26 cellular contexts compared by ENCODE assay signal in the genomic region with DNA sequence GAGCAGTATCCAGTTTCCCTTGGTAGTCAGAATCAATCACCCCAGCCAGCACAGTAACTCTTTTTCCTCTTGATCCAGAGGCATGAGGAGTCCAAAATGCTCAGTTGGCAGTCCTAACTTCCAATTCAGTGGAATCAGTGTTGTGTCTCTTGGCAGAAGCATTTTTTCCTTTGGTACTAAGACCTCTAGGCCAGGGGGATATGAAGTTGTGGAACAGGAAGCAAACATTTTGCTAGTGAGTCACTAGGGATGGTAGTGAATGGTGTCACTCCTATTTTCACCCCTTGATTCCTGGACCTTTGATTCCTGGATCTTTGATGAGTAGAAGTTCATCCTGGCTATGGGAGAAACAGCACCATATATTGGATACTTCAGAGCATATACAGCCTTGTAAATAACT.
DNase-seq lines count a peak whose midpoint lies in the region; ATAC-seq and TF ChIP-seq lines count a peak whose summit lies in the region.
"Had no signal": no experiment of that assay in that cellular context is flagged by ENCODE, and none has a peak within 500 bp of the region (broad histone marks: within the 10 kb centered on the region; RNA-seq: fewer than 3 reads in every experiment).

No MANE protein-coding gene starts in this region.

- intact Hi-C loops in A673 (cut with micrococcal nuclease; ENCODE audit: unreplicated experiment): no loop called here

- POLR2A ChIA-PET in A673 (lab: Charles Lee; ENCODE audit: low non-redundant PET): no interaction called here
- POLR2A ChIA-PET in activated CD4-positive, alpha-beta memory T cell treated with anti-CD3 and anti-CD28 coated beads, Interleukin-2, amount 10 ng/mL, durations not matched to agents 7 days and 5 days (lab: Charles Lee): no interaction called here

- H3K4me3 Mint-ChIP-seq in activated CD4-positive, alpha-beta memory T cell treated with anti-CD3 and anti-CD28 coated beads, Interleukin-2, amount 10 ng/mL, durations not matched to agents 7 days and 5 days: no peak overlapping the region
- H3K4me3 Mint-ChIP-seq: activated B cell treated with CpG ODN at 0.5 μM for 24 hours; activated CD4-positive, alpha-beta memory T cell treated with anti-CD3 and anti-CD28 coated beads for 36 hours; activated naive CD8-positive, alpha-beta T cell treated with anti-CD3 and anti-CD28 coated beads, Interleukin-2, amount 50 U/mL, for 24 hours; CD8-positive, alpha-beta T cell; natural killer cell treated with Interleukin-12 subunit alpha and Interleukin-12 subunit beta and Interleukin-15 and Interleukin-18, amount 100 ng/mL, for 72 hours; stimulated activated memory B cell treated with anti-CD40 and anti-IgM and Interleukin-4, amounts not matched to agents 10 μg/mL and 1 μg/mL and 100 μg/mL, for 72 hours; T-helper 2 cell treated with Interferon-gamma antibody and Interleukin-4, amounts not matched to agents 5 μg/mL and 100 μg/mL, for 36 hours had no signal

- in situ Hi-C loops in brain microvascular endothelial cell (cut with HindIII; ENCODE audit: low pct_ligation_motif_present, low sequenced_read_pairs): no loop called here

- H3K27me3 Mint-ChIP-seq in activated CD4-positive, alpha-beta memory T cell treated with anti-CD3 and anti-CD28 coated beads, Interleukin-2, amount 10 ng/mL, durations not matched to agents 7 days and 5 days: no peaks in the 10 kb centered on the region
- H3K27me3 Mint-ChIP-seq: activated B cell treated with CpG ODN at 0.5 μM for 24 hours; stimulated activated memory B cell treated with anti-CD40 and anti-IgM and Interleukin-4, amounts not matched to agents 10 μg/mL and 1 μg/mL and 100 μg/mL, for 72 hours had no signal

- H3K4me3 ChIP-seq in AG10803 (ENCODE audit: low read length): no peak overlapping the region
- no peak overlapping the region for H3K4me3 ChIP-seq in brain microvascular endothelial cell (ENCODE audit: low read depth, low read length)
- no peak overlapping the region for H3K4me3 ChIP-seq in fibroblast of the aortic adventitia (ENCODE audit: low read depth, low read length)
- no peak overlapping the region for H3K4me3 ChIP-seq in A673 (ENCODE audit: low read depth, low read length, poor library complexity, severe bottlenecking)
- H3K4me3 ChIP-seq: left ventricle myocardium inferior, ovary had no signal

- H3K4me1 ChIP-seq in A673 (ENCODE audit: insufficient read depth, low read length, poor library complexity, severe bottlenecking): no peaks in the 10 kb centered on the region
- H3K4me1 ChIP-seq: left ventricle myocardium inferior had no signal

- DNase-seq in AG10803 (ENCODE audit: low read depth) (peak; percentile 14), NCI-H226 (peak; percentile 82), brain microvascular endothelial cell (no peak), fibroblast of the aortic adventitia (ENCODE audit: low read depth) (peak; percentile 28), A673 (ENCODE audit: low spot score) (no peak)
- no peak for DNase-seq in stimulated activated naive CD4-positive, alpha-beta T cell treated with Interleukin-2 at 50 U/mL for 16 hours (lab: John Stamatoyannopoulos, UW)
- DNase-seq in activated CD4-positive, alpha-beta memory T cell treated with anti-CD3 and anti-CD28 coated beads, Interleukin-2, amount 10 ng/mL, durations not matched to agents 7 days and 5 days: no peak
- DNase-seq: 8988T; activated B cell treated with CpG ODN at 0.5 μM for 24 hours; activated CD4-positive, alpha-beta memory T cell treated with anti-CD3 and anti-CD28 coated beads for 36 hours; activated effector memory CD4-positive, alpha-beta T cell treated with anti-CD3 and anti-CD28 coated beads, Interleukin-2, amount 50 U/mL, for 16 hours; activated naive CD8-positive, alpha-beta T cell treated with anti-CD3 and anti-CD28 coated beads, Interleukin-2, amount 50 U/mL, for 24 hours; AML-193; CD8-positive, alpha-beta T cell; DMS 273 treated with DMSO at 0.1 percent for 48 hours; left ventricle myocardium inferior; NCI-H1092 treated with DMSO at 0.1 percent for 48 hours; NCI-H1930; NCI-H69; ovary; RPMI8226; stimulated activated CD4-positive, alpha-beta T cell treated with anti-CD3 and anti-CD28 coated beads, Interleukin-4, amount 100 ng/mL, for 1 hour had no signal

- BruUV-seq in A673 (replicated peaks; lab: Mats Ljungman, UMichigan): no TSS peak

- no peak for ATAC-seq in GM19467 (IDR thresholded peaks at IDR 0.05; ENCODE audit: unreplicated experiment)
- ATAC-seq: activated naive CD8-positive, alpha-beta T cell treated with anti-CD3 and anti-CD28 coated beads, Interleukin-2, amount 50 U/mL, for 24 hours; CD8-positive, alpha-beta T cell; natural killer cell treated with Interleukin-12 subunit alpha and Interleukin-12 subunit beta and Interleukin-15 and Interleukin-18, amount 100 ng/mL, for 72 hours; stimulated activated memory B cell treated with anti-CD40 and anti-IgM and Interleukin-4, amounts not matched to agents 10 μg/mL and 1 μg/mL and 100 μg/mL, for 72 hours had no signal

- H3K4me1 Mint-ChIP-seq in activated CD4-positive, alpha-beta memory T cell treated with anti-CD3 and anti-CD28 coated beads, Interleukin-2, amount 10 ng/mL, durations not matched to agents 7 days and 5 days: no peaks in the 10 kb centered on the region
- H3K4me1 Mint-ChIP-seq: activated B cell treated with CpG ODN at 0.5 μM for 24 hours; activated naive CD8-positive, alpha-beta T cell treated with anti-CD3 and anti-CD28 coated beads, Interleukin-2, amount 50 U/mL, for 24 hours; stimulated activated memory B cell treated with anti-CD40 and anti-IgM and Interleukin-4, amounts not matched to agents 10 μg/mL and 1 μg/mL and 100 μg/mL, for 72 hours had no signal

- no peak overlapping the region for H3K27ac Mint-ChIP-seq in activated CD4-positive, alpha-beta memory T cell treated with anti-CD3 and anti-CD28 coated beads, Interleukin-2, amount 10 ng/mL, durations not matched to agents 7 days and 5 days
- H3K27ac Mint-ChIP-seq: activated B cell treated with CpG ODN at 0.5 μM for 24 hours; activated CD4-positive, alpha-beta memory T cell treated with anti-CD3 and anti-CD28 coated beads for 36 hours; activated naive CD8-positive, alpha-beta T cell treated with anti-CD3 and anti-CD28 coated beads, Interleukin-2, amount 50 U/mL, for 24 hours; CD8-positive, alpha-beta T cell; natural killer cell treated with Interleukin-12 subunit alpha and Interleukin-12 subunit beta and Interleukin-15 and Interleukin-18, amount 100 ng/mL, for 72 hours; stimulated activated memory B cell treated with anti-CD40 and anti-IgM and Interleukin-4, amounts not matched to agents 10 μg/mL and 1 μg/mL and 100 μg/mL, for 72 hours; T-helper 2 cell treated with Interferon-gamma antibody and Interleukin-4, amounts not matched to agents 5 μg/mL and 100 μg/mL, for 36 hours had no signal

- CTCF ChIA-PET in A673 (lab: Charles Lee): no interaction called here
- CTCF ChIA-PET in activated CD4-positive, alpha-beta memory T cell treated with anti-CD3 and anti-CD28 coated beads, Interleukin-2, amount 10 ng/mL, durations not matched to agents 7 days and 5 days (lab: Charles Lee): no interaction called here

- H3K9me3 ChIP-seq in A673 (ENCODE audit: low read depth, low read length, poor library complexity, severe bottlenecking): no peaks in the 10 kb centered on the region
- H3K9me3 ChIP-seq: ovary had no signal

- TF ChIP-seq CTCF in AG10803 (conservative IDR thresholded peaks at IDR 0.05; ENCODE audit: low read length) (no peak), brain microvascular endothelial cell (IDR thresholded peaks at IDR 0.05; ENCODE audit: low read depth, low read length, missing control alignments) (no peak), fibroblast of the aortic adventitia (IDR thresholded peaks at IDR 0.05; ENCODE audit: insufficient read depth, low read length) (no peak), A673 (conservative IDR thresholded peaks at IDR 0.05; ENCODE audit: low read depth, low read length) (no peak)

- H3K36me3 ChIP-seq in brain microvascular endothelial cell (replicated peaks) (no peaks in the 10 kb centered on the region), A673 (ENCODE audit: insufficient read depth, low read length, poor library complexity, severe bottlenecking) (no peaks in the 10 kb centered on the region)
- H3K36me3 ChIP-seq: left ventricle myocardium inferior, ovary had no signal

- H3K27ac ChIP-seq in brain microvascular endothelial cell (peak overlapping the region; percentile 23), A673 (ENCODE audit: low read depth, low read length, poor library complexity, severe bottlenecking) (no peak overlapping the region)
- H3K27ac ChIP-seq: left ventricle myocardium inferior, ovary had no signal

- H3K27me3 ChIP-seq in brain microvascular endothelial cell (replicated peaks) (no peaks in the 10 kb centered on the region), A673 (replicated peaks; ENCODE audit: insufficient read depth, low read depth, low read length, poor library complexity) (no peaks in the 10 kb centered on the region)
- H3K27me3 ChIP-seq: ovary had no signal

- H3K36me3 Mint-ChIP-seq in activated CD4-positive, alpha-beta memory T cell treated with anti-CD3 and anti-CD28 coated beads, Interleukin-2, amount 10 ng/mL, durations not matched to agents 7 days and 5 days (ENCODE audit: low read depth): no peaks in the 10 kb centered on the region
- H3K36me3 Mint-ChIP-seq: activated CD4-positive, alpha-beta memory T cell treated with anti-CD3 and anti-CD28 coated beads for 36 hours; CD8-positive, alpha-beta T cell; natural killer cell treated with Interleukin-12 subunit alpha and Interleukin-12 subunit beta and Interleukin-15 and Interleukin-18, amount 100 ng/mL, for 72 hours; stimulated activated memory B cell treated with anti-CD40 and anti-IgM and Interleukin-4, amounts not matched to agents 10 μg/mL and 1 μg/mL and 100 μg/mL, for 72 hours had no signal

- H3K9me3 Mint-ChIP-seq in activated CD4-positive, alpha-beta memory T cell treated with anti-CD3 and anti-CD28 coated beads, Interleukin-2, amount 10 ng/mL, durations not matched to agents 7 days and 5 days: peaks cover 10% of the 10 kb centered on the region

Comparison
In these comparisons a context has a peak if more than half of its experiments do, and no peak if none do; other contexts are left out.
1. DNase-seq: peak in AG10803 (single experiment), NCI-H226 (single experiment) and fibroblast of the aortic adventitia (single experiment); none in brain microvascular endothelial cell (single experiment), stimulated activated naive CD4-positive, alpha-beta T cell treated with Interleukin-2 at 50 U/mL for 16 hours (single experiment), A673 (single experiment) and activated CD4-positive, alpha-beta memory T cell treated with anti-CD3 and anti-CD28 coated beads, Interleukin-2, amount 10 ng/mL, durations not matched to agents 7 days and 5 days (single experiment).